In genomic region chr7:130667593-130668257, GRCh38 we compare ENCODE assay signal across 8 cellular contexts. TPM values are rescaled to one million over a fixed set of nuclear protein-coding genes. Genes with fewer than 3 reads are reported as not detected.
DNase-seq lines count a peak whose midpoint lies in the region; ATAC-seq, FAIRE-seq and TF ChIP-seq lines count a peak whose summit lies in the region.

No MANE protein-coding gene starts in this region.

- dilution Hi-C loops in keratinocyte (cut with MboI; ENCODE audit: extremely low pct_ligation_motif_present, low sequenced_read_pairs) = no loop called here

- peaks cover 8 to 21% of the 10 kb centered on the region in 2 donors for H3K4me1 Mint-ChIP-seq in stimulated activated naive B cell treated with anti-CD40 and anti-IgM and Interleukin-4, amounts not matched to agents 10 μg/mL and 1 μg/mL and 100 μg/mL, for 72 hours

- no peaks in the 10 kb centered on the region for H3K9me1 ChIP-seq in keratinocyte (ENCODE audit: control insufficient read depth, extremely low read depth, insufficient read depth, low read length)

- TF ChIP-seq CTCF in keratinocyte (optimal IDR thresholded peaks at IDR 0.05 in 1 of 3, IDR thresholded peaks at IDR 0.05 in 1 of 3, conservative IDR thresholded peaks at IDR 0.05 in 1 of 3; ENCODE audit: extremely low read depth in 1 of 3, insufficient read depth in 2 of 3, low read length in 3 of 3) = no peak

- H3K9ac ChIP-seq in adipocyte (ENCODE audit: low read length) (peak overlapping the region; percentile 88), keratinocyte (ENCODE audit: control insufficient read depth, extremely low read depth, insufficient read depth, low read length) (peak overlapping the region; percentile 69)

- H3K4me1 ChIP-seq in adipocyte (ENCODE audit: control insufficient read depth, insufficient read depth, low read length) (peaks cover 25% of the 10 kb centered on the region), keratinocyte (ENCODE audit: control insufficient read depth, extremely low read depth, insufficient read depth, low read length) (peaks cover 3% of the 10 kb centered on the region)

- peak overlapping the region; percentile 85 for H2AFZ ChIP-seq in keratinocyte (ENCODE audit: control insufficient read depth, low read length)

- no peaks in the 10 kb centered on the region for H3K27me3 ChIP-seq in adipocyte (replicated peaks; ENCODE audit: control insufficient read depth, insufficient read depth, low read length)
- no peaks in the 10 kb centered on the region for H3K27me3 ChIP-seq in keratinocyte (ENCODE audit: control insufficient read depth, extremely low read depth, insufficient read depth, low read length)

- H3K9me3 Mint-ChIP-seq in stimulated activated naive B cell treated with anti-CD40 and anti-IgM and Interleukin-4, amounts not matched to agents 10 μg/mL and 1 μg/mL and 100 μg/mL, for 72 hours = no peaks in the 10 kb centered on the region

- H3K27ac Mint-ChIP-seq in stimulated activated naive B cell treated with anti-CD40 and anti-IgM and Interleukin-4, amounts not matched to agents 10 μg/mL and 1 μg/mL and 100 μg/mL, for 72 hours = peak overlapping the region; percentile 56

- peak; percentile 1 to 4 for ATAC-seq in stimulated activated naive B cell treated with anti-CD40 and anti-IgM and Interleukin-4, amounts not matched to agents 10 μg/mL and 1 μg/mL and 100 μg/mL, for 72 hours (replicated peaks)

- FAIRE-seq in keratinocyte (lab: Jason Lieb, UNC) = peak; percentile 20
- no peak for FAIRE-seq in RCC 7860 (lab: Jason Lieb, UNC)

- no peaks in the 10 kb centered on the region for H3K36me3 Mint-ChIP-seq in stimulated activated naive B cell treated with anti-CD40 and anti-IgM and Interleukin-4, amounts not matched to agents 10 μg/mL and 1 μg/mL and 100 μg/mL, for 72 hours

- H3K4me3 Mint-ChIP-seq in stimulated activated naive B cell treated with anti-CD40 and anti-IgM and Interleukin-4, amounts not matched to agents 10 μg/mL and 1 μg/mL and 100 μg/mL, for 72 hours = peak overlapping the region; percentile 82 to 84

- peak overlapping the region; percentile 88 for H3K4me3 ChIP-seq in adipocyte (ENCODE audit: low read length)
- H3K4me3 ChIP-seq in keratinocyte (ENCODE audit: control insufficient read depth in 2 of 3, extremely low read depth in 1 of 3, insufficient read depth in 2 of 3, low read depth in 1 of 3, low read length in 3 of 3) = peak overlapping the region; percentile 63 to 72 (median 66)

- DNase-seq in NCI-H2171 treated with DMSO at 0.1 percent for 48 hours (lab: John Stamatoyannopoulos, UW) = peak; percentile 35
- DNase-seq in NCI-H2171 (lab: John Stamatoyannopoulos, UW) = no peak
- peak; percentile 30 for DNase-seq in HuH-7 (ENCODE audit: low spot score)
- peak; percentile 19 for DNase-seq in adipocyte (ENCODE audit: low read depth)
- no peak for DNase-seq in keratinocyte (ENCODE audit: low read depth, low spot score)
- DNase-seq in stimulated activated naive B cell treated with anti-CD40 and anti-IgM and Interleukin-4, amounts not matched to agents 10 μg/mL and 1 μg/mL and 100 μg/mL, for 72 hours = no peak
- DNase-seq in RCC 7860 (ENCODE audit: low spot score) = no peak
- DNase-seq in OCI-M2 (lab: John Stamatoyannopoulos, UW; ENCODE audit: unreplicated experiment) = no peak

- H3K27ac ChIP-seq in keratinocyte (ENCODE audit: control insufficient read depth, insufficient read depth, low read length) = no peak overlapping the region

- no peaks in the 10 kb centered on the region for H3K27me3 Mint-ChIP-seq in stimulated activated naive B cell treated with anti-CD40 and anti-IgM and Interleukin-4, amounts not matched to agents 10 μg/mL and 1 μg/mL and 100 μg/mL, for 72 hours

- H3K9me3 ChIP-seq in adipocyte (ENCODE audit: control insufficient read depth, low read length) (no peaks in the 10 kb centered on the region), keratinocyte (ENCODE audit: control insufficient read depth, low read depth, low read length) (no peaks in the 10 kb centered on the region)

- H4K20me1 ChIP-seq in keratinocyte (ENCODE audit: control insufficient read depth, extremely low read depth, insufficient read depth, low read length) = no peaks in the 10 kb centered on the region

- H3K36me3 ChIP-seq in adipocyte (ENCODE audit: control insufficient read depth, insufficient read depth, low read length, severe bottlenecking) (peaks cover 3% of the 10 kb centered on the region), keratinocyte (ENCODE audit: control insufficient read depth in 2 of 2, extremely low read depth in 1 of 2, insufficient read depth in 2 of 2, low read length in 2 of 2) (no peaks in the 10 kb centered on the region)

- no peaks in the 10 kb centered on the region for H3K79me2 ChIP-seq in keratinocyte (ENCODE audit: control insufficient read depth, insufficient read depth, low read length)

- peak overlapping the region; percentile 91 for H3K4me2 ChIP-seq in keratinocyte (ENCODE audit: control insufficient read depth, extremely low read depth, insufficient read depth, low read depth, low read length)

RNA-seq across cellular contexts. Expression of gene COPG2, which starts 0.8 kb away (rescaled TPM):
- polyA plus RNA-seq in keratinocyte = 31.6 to 38.8 TPM (median 35.6 TPM) in 3 replicates
- polyA plus RNA-seq in keratinocyte (2011; ENCODE audit: low read depth) = 16.7 TPM
- 24.0 and 42.0 TPM in 2 replicates for polyA plus RNA-seq in keratinocyte (2011; cell fraction: cytosol; rRNA removed)
- polyA plus RNA-seq in keratinocyte (2011; cell fraction: nucleus; rRNA removed) = 42.2 and 45.0 TPM in 2 replicates
- polyA plus RNA-seq in keratinocyte (2012; ENCODE audit: low replicate concordance) = 16.7 and 20.6 TPM in 2 replicates
- polyA minus RNA-seq in keratinocyte = 12.2 to 54.2 TPM (median 45.6 TPM) in 3 replicates
- 26.9 TPM for polyA minus RNA-seq in keratinocyte (2011; cell fraction: cytosol; rRNA and poly(A)+ RNA removed)
- polyA minus RNA-seq in keratinocyte (2011; cell fraction: nucleus; rRNA and poly(A)+ RNA removed) = 25.6 and 45.4 TPM in 2 replicates

RNA-seq across cellular contexts. Expression of gene TSGA13, which starts 18.6 kb away (rescaled TPM):
- not detected in 3 replicates for polyA plus RNA-seq in keratinocyte
- polyA plus RNA-seq in keratinocyte (2011; ENCODE audit: low read depth) = not detected
- polyA plus RNA-seq in keratinocyte (2011; cell fraction: cytosol; rRNA removed) = not detected in 2 replicates
- not detected in 2 replicates for polyA plus RNA-seq in keratinocyte (2011; cell fraction: nucleus; rRNA removed)
- polyA plus RNA-seq in keratinocyte (2012; ENCODE audit: low replicate concordance) = not detected in 2 replicates
- not detected in 3 replicates for polyA minus RNA-seq in keratinocyte
- not detected for polyA minus RNA-seq in keratinocyte (2011; cell fraction: cytosol; rRNA and poly(A)+ RNA removed)
- not detected in 2 replicates for polyA minus RNA-seq in keratinocyte (2011; cell fraction: nucleus; rRNA and poly(A)+ RNA removed)

Comparison
In these comparisons a context has a peak if more than half of its experiments do, and no peak if none do; other contexts are left out.
1. DNase-seq: peak in NCI-H2171 treated with DMSO at 0.1 percent for 48 hours (single experiment), HuH-7 (single experiment) and adipocyte (single experiment); none in NCI-H2171 (single experiment), keratinocyte (single experiment), stimulated activated naive B cell treated with anti-CD40 and anti-IgM and Interleukin-4, amounts not matched to agents 10 μg/mL and 1 μg/mL and 100 μg/mL, for 72 hours (single experiment), RCC 7860 (single experiment) and OCI-M2 (single experiment).